ENCODE assay signal across 8 cellular contexts in the genomic region with DNA sequence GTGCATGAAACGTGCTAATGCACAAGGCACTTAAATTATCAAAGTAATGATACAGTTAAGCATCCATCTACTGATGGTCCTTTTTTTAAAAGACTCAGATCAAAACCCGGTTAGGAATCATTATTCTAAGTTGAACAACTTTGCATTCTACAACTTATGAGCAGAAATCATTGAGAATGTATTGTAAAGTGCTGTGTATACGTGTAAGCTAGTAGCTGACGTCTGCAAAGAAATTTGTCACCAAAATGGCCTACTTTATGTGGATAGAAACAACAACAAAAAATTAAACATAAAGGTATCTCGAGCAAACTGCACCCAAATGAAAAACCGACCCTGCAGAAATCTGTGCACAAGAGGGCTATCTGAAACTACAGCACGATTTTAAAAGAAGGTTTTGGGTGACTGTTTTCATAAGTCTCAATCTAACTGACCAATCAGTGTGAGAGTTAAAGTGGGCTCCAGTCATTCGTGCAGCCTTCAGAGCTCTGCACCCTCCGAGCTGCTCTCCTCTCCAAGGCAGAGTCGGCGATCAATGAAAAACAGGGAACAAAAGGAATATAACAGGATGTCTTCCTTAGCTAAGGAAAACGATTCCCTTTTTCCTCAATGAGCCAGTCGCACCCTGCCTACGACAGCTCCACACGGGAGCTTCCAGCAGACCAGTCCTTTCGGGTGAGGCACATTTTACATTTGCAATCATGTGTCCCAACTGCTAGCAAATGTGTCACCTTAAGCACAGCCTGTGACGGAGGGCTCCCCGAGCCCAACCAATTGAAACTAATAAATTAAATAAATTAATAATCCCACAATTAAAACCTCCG.
DNase-seq lines count a peak whose midpoint lies in the region; ATAC-seq and TF ChIP-seq lines count a peak whose summit lies in the region.

No MANE protein-coding gene starts in this region.

- TF ChIP-seq POLR2A in heart left ventricle (IDR thresholded peaks at IDR 0.05) = peak in 1 of 2 donors; percentile 23

- no peaks in the 10 kb centered on the region for H3K27me3 ChIP-seq in adipocyte (replicated peaks; ENCODE audit: control insufficient read depth, insufficient read depth, low read length)
- H3K27me3 ChIP-seq in heart left ventricle = no peaks in the 10 kb centered on the region
- H3K27me3 ChIP-seq in osteoblast (ENCODE audit: insufficient read depth, low read length) = no peaks in the 10 kb centered on the region

- H3K9me3 ChIP-seq in HEK293 (ENCODE audit: control insufficient read depth, insufficient read depth, low read depth, low read length) (no peaks in the 10 kb centered on the region), adipocyte (ENCODE audit: control insufficient read depth, low read length) (no peaks in the 10 kb centered on the region), heart left ventricle (no peaks in the 10 kb centered on the region), osteoblast (ENCODE audit: low read depth, low read length) (no peaks in the 10 kb centered on the region)

- peak overlapping the region; percentile 89 for H3K4me2 ChIP-seq in osteoblast (ENCODE audit: insufficient read depth, low read length)

- no peaks in the 10 kb centered on the region for H3K36me3 ChIP-seq in HEK293 (ENCODE audit: control insufficient read depth in 2 of 2, insufficient read depth in 1 of 2, low read length in 2 of 2)
- no peaks in the 10 kb centered on the region for H3K36me3 ChIP-seq in adipocyte (ENCODE audit: control insufficient read depth, insufficient read depth, low read length, severe bottlenecking)
- H3K36me3 ChIP-seq in heart left ventricle = no peaks in the 10 kb centered on the region
- no peaks in the 10 kb centered on the region for H3K36me3 ChIP-seq in osteoblast (ENCODE audit: insufficient read depth, low read length)

- intact Hi-C loops in heart left ventricle (cut with DNase I) = loop anchor here in 9 of 10 donors (2.0 to 10.0 kb wide), 10 partner anchors 40 to 575 kb away; a partner anchor contains a TSS

- H3K27ac ChIP-seq in HEK293 (ENCODE audit: extremely low read depth, low read depth, low read length) (peak overlapping the region; percentile 17; the same call in 1 of the 2 replicates), heart left ventricle (peak overlapping the region; percentile 52 to 87 (median 82)), osteoblast (ENCODE audit: low read depth, low read length) (peak overlapping the region; percentile 79)

- TF ChIP-seq CTCF in HEK293 (tag by site-specific recombination; IDR thresholded peaks at IDR 0.05) (no peak), heart left ventricle (IDR thresholded peaks at IDR 0.05) (no peak), osteoblast (IDR thresholded peaks at IDR 0.05; ENCODE audit: extremely low read depth, low read depth, low read length) (no peak)

- CTCF ChIA-PET in HEK293 (lab: Yijun Ruan, JAX) = no interaction called here

- POLR2A ChIA-PET in HEK293 (lab: Yijun Ruan, JAX) = no interaction called here

- peak overlapping the region; percentile 95 for H3K9ac ChIP-seq in adipocyte (ENCODE audit: low read length)

- DNase-seq in DMS53 (lab: John Stamatoyannopoulos, UW) (peak; percentile 19), DMS53 treated with DMSO at 0.1 percent for 48 hours (lab: John Stamatoyannopoulos, UW; ENCODE audit: unreplicated experiment) (no peak), NCI-H748 (lab: John Stamatoyannopoulos, UW; ENCODE audit: unreplicated experiment) (peak; percentile 78), adipocyte (ENCODE audit: low read depth) (peak; percentile 75), heart left ventricle (peak in 2 of 5 donors; percentile 28 to 32), osteoblast (ENCODE audit: insufficient read length, low spot score, missing footprints) (peak; percentile 94)

- peaks cover 9% of the 10 kb centered on the region for H3K79me2 ChIP-seq in osteoblast (ENCODE audit: insufficient read depth, low read length)

- H2AFZ ChIP-seq in osteoblast (ENCODE audit: low read length) = peak overlapping the region; percentile 92

- H3K4me1 ChIP-seq in HEK293 (ENCODE audit: control insufficient read depth, insufficient read depth, low read length) (peaks cover 17% of the 10 kb centered on the region), adipocyte (ENCODE audit: control insufficient read depth, insufficient read depth, low read length) (peaks cover 27% of the 10 kb centered on the region), heart left ventricle (peaks cover 0 to 68% (median 39%) of the 10 kb centered on the region in 12 donors), osteoblast (ENCODE audit: insufficient read depth, low read length) (peaks cover 19% of the 10 kb centered on the region)

- peak; percentile 66 to 78 (median 68) for ATAC-seq in heart left ventricle
- no peak for ATAC-seq in GM21367 (IDR thresholded peaks at IDR 0.05; ENCODE audit: unreplicated experiment)

- 1% methylated on average over 19 of the region's 19 CpGs for WGBS in heart left ventricle, 4 donors

- H4K20me1 ChIP-seq in osteoblast (ENCODE audit: insufficient read depth, low read length) = no peaks in the 10 kb centered on the region

- H3K4me3 ChIP-seq in HEK293 (ENCODE audit: low read depth, low read length) (peak overlapping the region; percentile 72), adipocyte (ENCODE audit: low read length) (peak overlapping the region; percentile 90), heart left ventricle (peak overlapping the region; percentile 55 to 91 (median 80)), osteoblast (ENCODE audit: insufficient read depth, low read length) (peak overlapping the region; percentile 79)

TF ChIP-seq in HEK293, 187 proteins besides CTCF, POLR2A, EP300 and RAD21:
- TF ChIP-seq ZBTB17 (tag by site-specific recombination; IDR thresholded peaks at IDR 0.05) (peak; percentile 94), ZNF433 (tag by site-specific recombination; IDR thresholded peaks at IDR 0.05; ENCODE audit: low read depth) (no peak), ZNF157 (tag by site-specific recombination; IDR thresholded peaks at IDR 0.05) (no peak), ZBTB20 (tag by site-specific recombination; IDR thresholded peaks at IDR 0.05) (peak; percentile 18; the same call in 1 of the 2 replicates), IKZF3 (tag by site-specific recombination; IDR thresholded peaks at IDR 0.05) (peak; percentile 40; the same call in 1 of the 2 replicates), ZNF600 (tag by site-specific recombination; IDR thresholded peaks at IDR 0.05) (no peak)
- TF ChIP-seq, protein P1, sequence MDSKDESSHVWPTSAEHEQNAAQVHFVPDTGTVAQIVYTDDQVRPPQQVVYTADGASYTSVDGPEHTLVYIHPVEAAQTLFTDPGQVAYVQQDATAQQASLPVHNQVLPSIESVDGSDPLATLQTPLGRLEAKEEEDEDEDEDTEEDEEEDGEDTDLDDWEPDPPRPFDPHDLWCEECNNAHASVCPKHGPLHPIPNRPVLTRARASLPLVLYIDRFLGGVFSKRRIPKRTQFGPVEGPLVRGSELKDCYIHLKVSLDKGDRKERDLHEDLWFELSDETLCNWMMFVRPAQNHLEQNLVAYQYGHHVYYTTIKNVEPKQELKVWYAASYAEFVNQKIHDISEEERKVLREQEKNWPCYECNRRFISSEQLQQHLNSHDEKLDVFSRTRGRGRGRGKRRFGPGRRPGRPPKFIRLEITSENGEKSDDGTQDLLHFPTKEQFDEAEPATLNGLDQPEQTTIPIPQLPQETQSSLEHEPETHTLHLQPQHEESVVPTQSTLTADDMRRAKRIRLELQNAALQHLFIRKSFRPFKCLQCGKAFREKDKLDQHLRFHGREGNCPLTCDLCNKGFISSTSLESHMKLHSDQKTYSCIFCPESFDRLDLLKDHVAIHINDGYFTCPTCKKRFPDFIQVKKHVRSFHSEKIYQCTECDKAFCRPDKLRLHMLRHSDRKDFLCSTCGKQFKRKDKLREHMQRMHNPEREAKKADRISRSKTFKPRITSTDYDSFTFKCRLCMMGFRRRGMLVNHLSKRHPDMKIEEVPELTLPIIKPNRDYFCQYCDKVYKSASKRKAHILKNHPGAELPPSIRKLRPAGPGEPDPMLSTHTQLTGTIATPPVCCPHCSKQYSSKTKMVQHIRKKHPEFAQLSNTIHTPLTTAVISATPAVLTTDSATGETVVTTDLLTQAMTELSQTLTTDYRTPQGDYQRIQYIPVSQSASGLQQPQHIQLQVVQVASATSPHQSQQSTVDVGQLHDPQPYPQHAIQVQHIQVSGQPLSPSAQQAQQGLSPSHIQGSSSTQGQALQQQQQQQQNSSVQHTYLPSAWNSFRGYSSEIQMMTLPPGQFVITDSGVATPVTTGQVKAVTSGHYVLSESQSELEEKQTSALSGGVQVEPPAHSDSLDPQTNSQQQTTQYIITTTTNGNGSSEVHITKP (tag by site-specific recombination; IDR thresholded peaks at IDR 0.05) = peak; percentile 75
- TF ChIP-seq, protein P2, sequence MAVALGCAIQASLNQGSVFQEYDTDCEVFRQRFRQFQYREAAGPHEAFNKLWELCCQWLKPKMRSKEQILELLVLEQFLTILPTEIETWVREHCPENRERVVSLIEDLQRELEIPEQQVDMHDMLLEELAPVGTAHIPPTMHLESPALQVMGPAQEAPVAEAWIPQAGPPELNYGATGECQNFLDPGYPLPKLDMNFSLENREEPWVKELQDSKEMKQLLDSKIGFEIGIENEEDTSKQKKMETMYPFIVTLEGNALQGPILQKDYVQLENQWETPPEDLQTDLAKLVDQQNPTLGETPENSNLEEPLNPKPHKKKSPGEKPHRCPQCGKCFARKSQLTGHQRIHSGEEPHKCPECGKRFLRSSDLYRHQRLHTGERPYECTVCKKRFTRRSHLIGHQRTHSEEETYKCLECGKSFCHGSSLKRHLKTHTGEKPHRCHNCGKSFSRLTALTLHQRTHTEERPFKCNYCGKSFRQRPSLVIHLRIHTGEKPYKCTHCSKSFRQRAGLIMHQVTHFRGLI (tag by site-specific recombination; IDR thresholded peaks at IDR 0.05) = peak; percentile 37; the same call in 1 of the 2 replicates
TF ChIP-seq in HEK293: peak in this region for 5.

Comparison
In these comparisons a context has a peak if more than half of its experiments do, and no peak if none do; other contexts are left out.
1. H3K27ac ChIP-seq: peak in every context shown above with its lines; median percentile 82 in heart left ventricle; 79 in osteoblast; 17 in HEK293.